ENCODE assay signal across 1 cellular context in genomic region chr3:127366383-127366782, GRCh38.
TF ChIP-seq lines count a peak whose summit lies in the region.

No MANE protein-coding gene starts in this region.

TF ChIP-seq in GM23338, 12 proteins besides CTCF, POLR2A, EP300 and RAD21:
- TF ChIP-seq, protein P1, sequence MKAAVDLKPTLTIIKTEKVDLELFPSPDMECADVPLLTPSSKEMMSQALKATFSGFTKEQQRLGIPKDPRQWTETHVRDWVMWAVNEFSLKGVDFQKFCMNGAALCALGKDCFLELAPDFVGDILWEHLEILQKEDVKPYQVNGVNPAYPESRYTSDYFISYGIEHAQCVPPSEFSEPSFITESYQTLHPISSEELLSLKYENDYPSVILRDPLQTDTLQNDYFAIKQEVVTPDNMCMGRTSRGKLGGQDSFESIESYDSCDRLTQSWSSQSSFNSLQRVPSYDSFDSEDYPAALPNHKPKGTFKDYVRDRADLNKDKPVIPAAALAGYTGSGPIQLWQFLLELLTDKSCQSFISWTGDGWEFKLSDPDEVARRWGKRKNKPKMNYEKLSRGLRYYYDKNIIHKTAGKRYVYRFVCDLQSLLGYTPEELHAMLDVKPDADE (IDR thresholded peaks at IDR 0.05), result no peak
- TF ChIP-seq NANOG (IDR thresholded peaks at IDR 0.05; ENCODE audit: borderline replicate concordance), result no peak
- TF ChIP-seq CREB1 (CRISPR knock-in tag; IDR thresholded peaks at IDR 0.05; ENCODE audit: low read depth), result no peak
- no peak for TF ChIP-seq EZH2 (IDR thresholded peaks at IDR 0.05; ENCODE audit: low read depth, unreplicated experiment)
- no peak for TF ChIP-seq ZNF462 (CRISPR knock-in tag; IDR thresholded peaks at IDR 0.05)
- TF ChIP-seq POLR2AphosphoS5 (IDR thresholded peaks at IDR 0.05; ENCODE audit: low read depth), result no peak
- TF ChIP-seq EZH2phosphoT487 (IDR thresholded peaks at IDR 0.05; ENCODE audit: unreplicated experiment), result no peak
- no peak for TF ChIP-seq ZNF114 (CRISPR knock-in tag; IDR thresholded peaks at IDR 0.05)
- no peak for TF ChIP-seq JUNB (IDR thresholded peaks at IDR 0.05; ENCODE audit: unreplicated experiment)
- TF ChIP-seq, protein P2, sequence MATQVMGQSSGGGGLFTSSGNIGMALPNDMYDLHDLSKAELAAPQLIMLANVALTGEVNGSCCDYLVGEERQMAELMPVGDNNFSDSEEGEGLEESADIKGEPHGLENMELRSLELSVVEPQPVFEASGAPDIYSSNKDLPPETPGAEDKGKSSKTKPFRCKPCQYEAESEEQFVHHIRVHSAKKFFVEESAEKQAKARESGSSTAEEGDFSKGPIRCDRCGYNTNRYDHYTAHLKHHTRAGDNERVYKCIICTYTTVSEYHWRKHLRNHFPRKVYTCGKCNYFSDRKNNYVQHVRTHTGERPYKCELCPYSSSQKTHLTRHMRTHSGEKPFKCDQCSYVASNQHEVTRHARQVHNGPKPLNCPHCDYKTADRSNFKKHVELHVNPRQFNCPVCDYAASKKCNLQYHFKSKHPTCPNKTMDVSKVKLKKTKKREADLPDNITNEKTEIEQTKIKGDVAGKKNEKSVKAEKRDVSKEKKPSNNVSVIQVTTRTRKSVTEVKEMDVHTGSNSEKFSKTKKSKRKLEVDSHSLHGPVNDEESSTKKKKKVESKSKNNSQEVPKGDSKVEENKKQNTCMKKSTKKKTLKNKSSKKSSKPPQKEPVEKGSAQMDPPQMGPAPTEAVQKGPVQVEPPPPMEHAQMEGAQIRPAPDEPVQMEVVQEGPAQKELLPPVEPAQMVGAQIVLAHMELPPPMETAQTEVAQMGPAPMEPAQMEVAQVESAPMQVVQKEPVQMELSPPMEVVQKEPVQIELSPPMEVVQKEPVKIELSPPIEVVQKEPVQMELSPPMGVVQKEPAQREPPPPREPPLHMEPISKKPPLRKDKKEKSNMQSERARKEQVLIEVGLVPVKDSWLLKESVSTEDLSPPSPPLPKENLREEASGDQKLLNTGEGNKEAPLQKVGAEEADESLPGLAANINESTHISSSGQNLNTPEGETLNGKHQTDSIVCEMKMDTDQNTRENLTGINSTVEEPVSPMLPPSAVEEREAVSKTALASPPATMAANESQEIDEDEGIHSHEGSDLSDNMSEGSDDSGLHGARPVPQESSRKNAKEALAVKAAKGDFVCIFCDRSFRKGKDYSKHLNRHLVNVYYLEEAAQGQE (IDR thresholded peaks at IDR 0.05; ENCODE audit: unreplicated experiment), result no peak
- TF ChIP-seq ZNF331 (CRISPR knock-in tag; IDR thresholded peaks at IDR 0.05; ENCODE audit: low read depth), result no peak
- TF ChIP-seq STAT1 (IDR thresholded peaks at IDR 0.05; ENCODE audit: unreplicated experiment), result no peak
TF ChIP-seq in GM23338: peak in this region for 0.
